Comparison of ENCODE assay signal across 1 cellular context in genomic region chr12:111454311-111454710, GRCh38.
TF ChIP-seq lines count a peak whose summit lies in the region.

No MANE protein-coding gene starts in this region.

TF ChIP-seq in HepG2, 621 proteins besides CTCF, POLR2A, EP300 and RAD21:
- TF ChIP-seq AHR (CRISPR knock-in tag; IDR thresholded peaks at IDR 0.05), result no peak
- TF ChIP-seq TCF7L2 (IDR thresholded peaks at IDR 0.05; ENCODE audit: low read depth, low read length), result no peak
- TF ChIP-seq CBX1 (IDR thresholded peaks at IDR 0.05; ENCODE audit: low read depth), result no peak
- no peak for TF ChIP-seq ZNF672 (CRISPR knock-in tag; IDR thresholded peaks at IDR 0.05)
- TF ChIP-seq ZMYM3 (CRISPR knock-in tag; IDR thresholded peaks at IDR 0.05), result no peak
- TF ChIP-seq SETDB1 (CRISPR knock-in tag; IDR thresholded peaks at IDR 0.05; ENCODE audit: borderline replicate concordance), result no peak
- no peak for TF ChIP-seq ZNF331 (CRISPR knock-in tag; IDR thresholded peaks at IDR 0.05)
- TF ChIP-seq TSC22D2 (CRISPR knock-in tag; IDR thresholded peaks at IDR 0.05; ENCODE audit: borderline replicate concordance), result no peak
- TF ChIP-seq PHF8 (CRISPR knock-in tag; IDR thresholded peaks at IDR 0.05), result no peak
- TF ChIP-seq GFI1 (CRISPR knock-in tag; IDR thresholded peaks at IDR 0.05; ENCODE audit: borderline replicate concordance), result no peak
- no peak for TF ChIP-seq RARA (CRISPR knock-in tag; IDR thresholded peaks at IDR 0.05)
- no peak for TF ChIP-seq EHMT2 (IDR thresholded peaks at IDR 0.05; ENCODE audit: borderline replicate concordance, low read depth, low read length)
- no peak for TF ChIP-seq ZNF256 (CRISPR knock-in tag; conservative IDR thresholded peaks at IDR 0.05)
- TF ChIP-seq HBP1 (CRISPR knock-in tag; IDR thresholded peaks at IDR 0.05; ENCODE audit: low read depth), result no peak
- no peak for TF ChIP-seq PREB (CRISPR knock-in tag; IDR thresholded peaks at IDR 0.05)
- TF ChIP-seq TGIF2 (CRISPR knock-in tag; IDR thresholded peaks at IDR 0.05), result no peak
- TF ChIP-seq ZNF205 (CRISPR knock-in tag; IDR thresholded peaks at IDR 0.05), result no peak
- TF ChIP-seq NFYB (CRISPR knock-in tag; IDR thresholded peaks at IDR 0.05), result no peak
- TF ChIP-seq NFYC (CRISPR knock-in tag; IDR thresholded peaks at IDR 0.05), result no peak
